13 cellular contexts compared by ENCODE assay signal in genomic region chr12:10884086-10884725, GRCh38. TPM values are rescaled to one million over a fixed set of nuclear protein-coding genes. Genes with fewer than 3 reads are reported as not detected.
DNase-seq lines count a peak whose midpoint lies in the region; ATAC-seq and TF ChIP-seq lines count a peak whose summit lies in the region.
"Had no signal": no experiment of that assay in that cellular context is flagged by ENCODE, and none has a peak within 500 bp of the region (broad histone marks: within the 10 kb centered on the region; RNA-seq: fewer than 3 reads in every experiment).

Gene PRH1, minus strand, starts transcription at chr12:10884255. Its CDS starts 38 bp downstream, at chr12:10884217.

- no peaks in the 10 kb centered on the region for H3K27me3 ChIP-seq in CD4-positive, CD25-positive, alpha-beta regulatory T cell (ENCODE audit: control insufficient read depth, insufficient read depth, low read length)
- no peaks in the 10 kb centered on the region for H3K27me3 ChIP-seq in PC-9 (ENCODE audit: insufficient read depth, low read depth)
- no peaks in the 10 kb centered on the region for H3K27me3 ChIP-seq in HAP-1 (ENCODE audit: low read depth)
- H3K27me3 ChIP-seq in GM23248 (replicated peaks; ENCODE audit: insufficient read depth), result no peaks in the 10 kb centered on the region

- no peak for ATAC-seq in CD4-positive, CD25-positive, alpha-beta regulatory T cell (ENCODE audit: low read depth in 2 of 2)
- ATAC-seq in HG03521 (IDR thresholded peaks at IDR 0.05; ENCODE audit: unreplicated experiment), result no peak
- ATAC-seq: K562, SK-N-SH treated with all-trans-retinoic acid at 6 μM for 48 hours had no signal

- POLR2A ChIA-PET in PC-9 (lab: Charles Lee; ENCODE audit: unreplicated experiment), result no interaction called here

- H3K4me2 ChIP-seq in PC-9, result no peak within 1 kb of the TSS
- H3K4me2 ChIP-seq in GM23248 (ENCODE audit: unreplicated experiment), result no peak within 1 kb of the TSS

- BruUV-seq in PC-9 (replicated peaks; lab: Mats Ljungman, UMichigan), result no TSS peak

- H3K36me3 ChIP-seq in CD4-positive, CD25-positive, alpha-beta regulatory T cell (ENCODE audit: control insufficient read depth, insufficient read depth, low read length), result no peaks in the 10 kb centered on the region
- no peaks in the 10 kb centered on the region for H3K36me3 ChIP-seq in PC-9 (ENCODE audit: low read depth)
- H3K36me3 ChIP-seq in HAP-1 (replicated peaks), result no peaks in the 10 kb centered on the region
- no peaks in the 10 kb centered on the region for H3K36me3 ChIP-seq in GM23248 (ENCODE audit: low read depth)

- no peak within 1 kb of the TSS for H3K9ac ChIP-seq in GM23248

- no peaks in the 10 kb centered on the region for H3K9me2 ChIP-seq in PC-9 (ENCODE audit: insufficient read depth)
- no peaks in the 10 kb centered on the region for H3K9me2 ChIP-seq in GM23248 (ENCODE audit: insufficient read depth)

- in situ Hi-C loops in HAP-1 (cut with MboI; ENCODE audit: low sequenced_read_pairs), result no loop called here
- in situ Hi-C loops in GM23248 (cut with MboI), result no loop called here

- peak within 1 kb of the TSS in 1 of 3 donors; percentile 20 for H3K27ac Mint-ChIP-seq in CD4-positive, CD25-positive, alpha-beta regulatory T cell
- H3K27ac Mint-ChIP-seq in osteocyte (ENCODE audit: unreplicated experiment), result no peak within 1 kb of the TSS
- H3K27ac Mint-ChIP-seq: dendritic cell treated with granulocyte-macrophage colony-stimulating factor and Interleukin-4, amounts not matched to agents 40 ng/mL and 50 ng/mL, for 4 days had no signal

- H3K4me3 Mint-ChIP-seq in CD4-positive, CD25-positive, alpha-beta regulatory T cell, result no peak within 1 kb of the TSS
- H3K4me3 Mint-ChIP-seq in osteocyte (ENCODE audit: unreplicated experiment), result no peak within 1 kb of the TSS
- H3K4me3 Mint-ChIP-seq: dendritic cell treated with granulocyte-macrophage colony-stimulating factor and Interleukin-4, amounts not matched to agents 40 ng/mL and 50 ng/mL, for 4 days had no signal

- WGBS in GM23248 (ENCODE audit: low coverage in 1 of 2, low lambda C conversion rate in 2 of 2, missing lambda C conversion rate in 2 of 2), 2 experiments, result 93 to 94% methylated on average over 6 of the region's 6 CpGs

- H3K27me3 Mint-ChIP-seq in CD4-positive, CD25-positive, alpha-beta regulatory T cell, result no peaks in the 10 kb centered on the region
- no peaks in the 10 kb centered on the region for H3K27me3 Mint-ChIP-seq in osteocyte (ENCODE audit: unreplicated experiment)
- H3K27me3 Mint-ChIP-seq: dendritic cell treated with granulocyte-macrophage colony-stimulating factor and Interleukin-4, amounts not matched to agents 40 ng/mL and 50 ng/mL, for 4 days had no signal

- H3K9me3 ChIP-seq in CD4-positive, CD25-positive, alpha-beta regulatory T cell (ENCODE audit: control insufficient read depth in 2 of 2, low read length in 2 of 2), result no peaks in the 10 kb centered on the region
- H3K9me3 ChIP-seq in PC-9 (ENCODE audit: insufficient read depth, low read depth) (no peaks in the 10 kb centered on the region; the same call in 1 of the 2 replicates), HAP-1 (no peaks in the 10 kb centered on the region), GM23248 (ENCODE audit: low read depth) (no peaks in the 10 kb centered on the region)

- H3F3A ChIP-seq in PC-9 (ENCODE audit: insufficient read depth, low read depth), result no peaks in the 10 kb centered on the region
- H3F3A ChIP-seq in GM23248 (ENCODE audit: insufficient read depth), result no peaks in the 10 kb centered on the region

- no peak within 1 kb of the TSS for H3K4me3 ChIP-seq in CD4-positive, CD25-positive, alpha-beta regulatory T cell (ENCODE audit: low read depth, low read length)
- H3K4me3 ChIP-seq in PC-9 (no peak within 1 kb of the TSS), fibroblast of villous mesenchyme (ENCODE audit: low read depth, low read length) (no peak within 1 kb of the TSS), HAP-1 (no peak within 1 kb of the TSS), GM23248 (no peak within 1 kb of the TSS)
- H3K4me3 ChIP-seq: K562 had no signal

- H4K20me1 ChIP-seq in PC-9 (ENCODE audit: insufficient read depth) (no peaks in the 10 kb centered on the region), GM23248 (ENCODE audit: insufficient read depth) (no peaks in the 10 kb centered on the region)

- H3K36me3 Mint-ChIP-seq in CD4-positive, CD25-positive, alpha-beta regulatory T cell, result peaks cover 33% of the 10 kb centered on the region
- H3K36me3 Mint-ChIP-seq in osteocyte (ENCODE audit: unreplicated experiment), result peaks cover 13% of the 10 kb centered on the region

- H3K4me1 Mint-ChIP-seq in CD4-positive, CD25-positive, alpha-beta regulatory T cell, result peaks cover 0 to 4% (median 0%) of the 10 kb centered on the region in 4 donors
- H3K4me1 Mint-ChIP-seq in osteocyte (ENCODE audit: unreplicated experiment), result no peaks in the 10 kb centered on the region

- no peaks in the 10 kb centered on the region for H3K4me1 ChIP-seq in CD4-positive, CD25-positive, alpha-beta regulatory T cell (ENCODE audit: control insufficient read depth, insufficient read depth, low read length, poor library complexity, severe bottlenecking)
- H3K4me1 ChIP-seq in PC-9 (replicated peaks; ENCODE audit: insufficient read depth) (no peaks in the 10 kb centered on the region), HAP-1 (peaks cover 3% of the 10 kb centered on the region; the same call in 1 of the 2 replicates), GM23248 (ENCODE audit: insufficient read depth) (no peaks in the 10 kb centered on the region)

- H2AFZ ChIP-seq in PC-9 (no peak within 1 kb of the TSS), GM23248 (no peak within 1 kb of the TSS)

- H3K79me2 ChIP-seq in PC-9 (ENCODE audit: low read depth) (no peaks in the 10 kb centered on the region), GM23248 (ENCODE audit: insufficient read depth) (no peaks in the 10 kb centered on the region)

- TF ChIP-seq CTCF in PC-9 (conservative IDR thresholded peaks at IDR 0.05) (no peak), fibroblast of villous mesenchyme (IDR thresholded peaks at IDR 0.05; ENCODE audit: insufficient read depth, low read depth, low read length) (no peak), osteocyte (IDR thresholded peaks at IDR 0.05) (no peak)

- DNase-seq in CD4-positive, CD25-positive, alpha-beta regulatory T cell, result no peak
- no peak for DNase-seq in PC-9
- no peak for DNase-seq in fibroblast of villous mesenchyme (ENCODE audit: low read depth)
- DNase-seq in osteocyte (ENCODE audit: extremely low spot score, unreplicated experiment), result no peak
- no peak for DNase-seq in hippocampal formation (lab: John Stamatoyannopoulos, UW)
- no peak for DNase-seq in HAP-1 (ENCODE audit: low spot score in 2 of 2)
- DNase-seq in GM23248, result no peak
- DNase-seq: head of caudate nucleus, NCI-H1694 had no signal

- no peak within 1 kb of the TSS for H3K27ac ChIP-seq in CD4-positive, CD25-positive, alpha-beta regulatory T cell (ENCODE audit: insufficient read depth, low read length, poor library complexity, severe bottlenecking)
- H3K27ac ChIP-seq in PC-9 (no peak within 1 kb of the TSS), GM23248 (no peak within 1 kb of the TSS)

- CTCF ChIA-PET in PC-9 (lab: Charles Lee), result no interaction called here

- intact Hi-C loops in PC-9 (cut with micrococcal nuclease; ENCODE audit: unreplicated experiment), result no loop called here

- peaks cover 0 to 2% (median 0%) of the 10 kb centered on the region in 7 donors for H3K9me3 Mint-ChIP-seq in CD4-positive, CD25-positive, alpha-beta regulatory T cell
- H3K9me3 Mint-ChIP-seq in osteocyte (ENCODE audit: unreplicated experiment), result peaks cover 4% of the 10 kb centered on the region
- H3K9me3 Mint-ChIP-seq: dendritic cell treated with granulocyte-macrophage colony-stimulating factor and Interleukin-4, amounts not matched to agents 40 ng/mL and 50 ng/mL, for 4 days had no signal

RNA-seq across cellular contexts. Expression of gene PRH1, which starts in this region (rescaled TPM):
- 26.9 TPM for total RNA-seq in CD4-positive, CD25-positive, alpha-beta regulatory T cell
- polyA plus RNA-seq in CD4-positive, CD25-positive, alpha-beta regulatory T cell, result 10 to 100 TPM in 2 of 4 donors, 1 to 10 TPM in 2; 7.1 to 13.5 (median 8.8) TPM
- 14.4 and 17.2 TPM in 2 replicates for total RNA-seq in PC-9 (2021)
- total RNA-seq in fibroblast of villous mesenchyme, result 30.2 and 32.9 TPM in 2 replicates
- 18.4 and 19.1 TPM in 2 replicates for total RNA-seq in osteocyte
- total RNA-seq in GM23248 (2014; rRNA removed; shearing (Covaris generic)), result 4.8 and 7.3 TPM in 2 replicates
- polyA plus RNA-seq in GM23248 (2016; fragmentation: Nextera tagmentation; extraction: Ambion mirVana), result 8.4 and 10.7 TPM in 2 replicates
